ENCODE assay signal across 17 cellular contexts in genomic region chr18:60554961-60555360, GRCh38.
A peak's percentile ranks its signal among the peaks of the same experiment; 100 is the strongest.
DNase-seq lines count a peak whose midpoint lies in the region; ATAC-seq and TF ChIP-seq lines count a peak whose summit lies in the region.
"Had no signal": no experiment of that assay in that cellular context is flagged by ENCODE, and none has a peak within 500 bp of the region (broad histone marks: within the 10 kb centered on the region; RNA-seq: fewer than 3 reads in every experiment).

No MANE protein-coding gene starts in this region.

- H3K27ac Mint-ChIP-seq in activated T-cell treated with anti-CD3 and anti-CD28 coated beads, Interleukin-2, amount 50 U/mL, for 72 hours = no peak overlapping the region
- H3K27ac Mint-ChIP-seq: activated CD4-positive, alpha-beta T cell treated with anti-CD3 and anti-CD28 coated beads for 36 hours had no signal

- H3K9me3 Mint-ChIP-seq in activated T-cell treated with anti-CD3 and anti-CD28 coated beads, Interleukin-2, amount 50 U/mL, for 72 hours = peaks cover 0 to 2% of the 10 kb centered on the region in 2 donors

- H3K27me3 ChIP-seq in WERI-Rb-1 (ENCODE audit: insufficient read depth, low read depth, severe bottlenecking) = no peaks in the 10 kb centered on the region
- H3K27me3 ChIP-seq: BE2C, cardiac muscle cell, thyroid gland had no signal

- H3K27me3 Mint-ChIP-seq in activated T-cell treated with anti-CD3 and anti-CD28 coated beads, Interleukin-2, amount 50 U/mL, for 72 hours (ENCODE audit: low read depth) = no peaks in the 10 kb centered on the region
- H3K27me3 Mint-ChIP-seq: activated CD4-positive, alpha-beta T cell treated with anti-CD3 and anti-CD28 coated beads for 36 hours had no signal

- H3K4me1 Mint-ChIP-seq in activated T-cell treated with anti-CD3 and anti-CD28 coated beads, Interleukin-2, amount 50 U/mL, for 72 hours (ENCODE audit: low read depth) = no peaks in the 10 kb centered on the region
- H3K4me1 Mint-ChIP-seq: activated CD4-positive, alpha-beta T cell treated with anti-CD3 and anti-CD28 coated beads for 36 hours had no signal

- H3K27ac ChIP-seq in WERI-Rb-1 = no peak overlapping the region
- H3K27ac ChIP-seq: 22Rv1, cardiac muscle cell, esophagus muscularis mucosa, thyroid gland had no signal

- H3K4me3 Mint-ChIP-seq in activated T-cell treated with anti-CD3 and anti-CD28 coated beads, Interleukin-2, amount 50 U/mL, for 72 hours = no peak overlapping the region
- H3K4me3 Mint-ChIP-seq: activated CD4-positive, alpha-beta T cell treated with anti-CD3 and anti-CD28 coated beads for 36 hours had no signal

- H3K9me3 ChIP-seq in WERI-Rb-1 (ENCODE audit: severe bottlenecking) = no peaks in the 10 kb centered on the region
- H3K9me3 ChIP-seq: BE2C, esophagus muscularis mucosa, thyroid gland had no signal

- ATAC-seq in HG03432 (IDR thresholded peaks at IDR 0.05; ENCODE audit: unreplicated experiment) = peak; percentile 30
- no peak for ATAC-seq in GM21825 (IDR thresholded peaks at IDR 0.05; ENCODE audit: unreplicated experiment)
- no peak for ATAC-seq in activated T-cell treated with anti-CD3 and anti-CD28 coated beads, Interleukin-2, amount 50 U/mL, for 72 hours (replicated peaks in 1 of 2)
- ATAC-seq: activated CD4-positive, alpha-beta T cell treated with anti-CD3 and anti-CD28 coated beads for 36 hours; left ventricle myocardium superior had no signal

- no peaks in the 10 kb centered on the region for H3K36me3 ChIP-seq in WERI-Rb-1
- H3K36me3 ChIP-seq: BE2C, cardiac muscle cell, esophagus muscularis mucosa, thyroid gland had no signal

- peak; percentile 50 for DNase-seq in DMS 273 (lab: John Stamatoyannopoulos, UW; ENCODE audit: unreplicated experiment)
- DNase-seq in DMS 273 treated with DMSO at 0.1 percent for 48 hours (lab: John Stamatoyannopoulos, UW) = no peak
- DNase-seq in NCI-H345 treated with DMSO at 0.1 percent for 48 hours (lab: John Stamatoyannopoulos, UW; ENCODE audit: unreplicated experiment) = peak; percentile 47
- DNase-seq in WERI-Rb-1 = peak; percentile 73
- no peak for DNase-seq in activated T-cell treated with anti-CD3 and anti-CD28 coated beads, Interleukin-2, amount 50 U/mL, for 72 hours
- DNase-seq in activated gamma-delta T cell treated with Interleukin-2 at 50 U/mL for 16 hours = no peak
- DNase-seq: activated CD4-positive, alpha-beta T cell treated with anti-CD3 and anti-CD28 coated beads for 36 hours; activated effector memory CD4-positive, alpha-beta T cell treated with Interleukin-2 at 50 U/mL for 16 hours; BE2C; Calu3; left ventricle myocardium superior; thyroid gland had no signal

- no peak overlapping the region for H3K4me3 ChIP-seq in WERI-Rb-1 (ENCODE audit: low read depth, low read length)
- H3K4me3 ChIP-seq: cardiac muscle cell, esophagus muscularis mucosa, thyroid gland had no signal

- H3K36me3 Mint-ChIP-seq in activated T-cell treated with anti-CD3 and anti-CD28 coated beads, Interleukin-2, amount 50 U/mL, for 72 hours (ENCODE audit: insufficient read depth in 2 of 2) = no peaks in the 10 kb centered on the region

- no peak for TF ChIP-seq CTCF in WERI-Rb-1 (IDR thresholded peaks at IDR 0.05; ENCODE audit: low read depth, low read length)

Comparison
In these comparisons a context has a peak if more than half of its experiments do, and no peak if none do; other contexts are left out.
1. DNase-seq: peak in DMS 273 (single experiment), NCI-H345 treated with DMSO at 0.1 percent for 48 hours (single experiment) and WERI-Rb-1 (single experiment); none in DMS 273 treated with DMSO at 0.1 percent for 48 hours (single experiment), activated T-cell treated with anti-CD3 and anti-CD28 coated beads, Interleukin-2, amount 50 U/mL, for 72 hours (0 of 2) and activated gamma-delta T cell treated with Interleukin-2 at 50 U/mL for 16 hours (single experiment).